ENCODE assay signal across 34 cellular contexts in the genomic region with DNA sequence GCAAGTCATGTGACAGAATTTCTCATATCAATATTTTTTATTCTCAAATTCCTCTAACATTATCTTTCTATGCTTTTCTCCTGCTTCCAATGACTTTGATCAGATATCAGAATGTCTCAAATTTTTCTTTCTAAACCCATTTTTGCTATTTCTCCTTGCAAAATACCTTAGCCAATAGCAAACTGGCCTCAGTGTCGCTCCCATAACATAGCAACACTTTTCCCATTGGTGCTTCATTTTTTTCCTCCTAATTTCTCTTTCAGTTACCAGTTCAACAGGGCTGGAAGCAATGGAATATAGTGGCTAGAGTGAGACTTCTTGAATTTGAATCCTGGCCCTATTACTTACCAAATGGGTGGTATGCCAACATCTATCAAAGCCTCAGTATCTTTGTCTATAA.
"Had no signal": no experiment of that assay in that cellular context is flagged by ENCODE, and none has a peak within 500 bp of the region (broad histone marks: within the 10 kb centered on the region; RNA-seq: fewer than 3 reads in every experiment).

No MANE protein-coding gene starts in this region.

- H3K27ac ChIP-seq: adrenal gland, body of pancreas, brain microvascular endothelial cell, breast epithelium, colonic mucosa, VCaP had no signal

- H3K27me3 ChIP-seq: adrenal gland, body of pancreas, brain microvascular endothelial cell, breast epithelium, colonic mucosa had no signal

- H3K4me1 Mint-ChIP-seq: activated B cell treated with CpG ODN at 0.5 μM for 24 hours; activated CD4-positive, alpha-beta T cell treated with anti-CD3 and anti-CD28 coated beads, Interleukin-2, amount 10 ng/mL, durations not matched to agents 24 days and 14 days; activated naive CD8-positive, alpha-beta T cell treated with anti-CD3 and anti-CD28 coated beads for 36 hours; activated T-helper 17 cell treated with anti-CD3 and anti-CD28 coated beads, Interleukin-2, amount 50 U/mL, for 72 hours had no signal

- H3K36me3 Mint-ChIP-seq: activated CD4-positive, alpha-beta memory T cell treated with anti-CD3 and anti-CD28 coated beads for 36 hours; activated naive CD4-positive, alpha-beta T cell treated with anti-CD3 and anti-CD28 coated beads, Interleukin-2, amount 50 U/mL, for 72 hours; activated naive CD8-positive, alpha-beta T cell treated with anti-CD3 and anti-CD28 coated beads for 36 hours had no signal

- H3K27me3 Mint-ChIP-seq: activated B cell treated with CpG ODN at 0.5 μM for 24 hours; activated CD4-positive, alpha-beta memory T cell treated with anti-CD3 and anti-CD28 coated beads for 36 hours; activated CD4-positive, alpha-beta T cell treated with anti-CD3 and anti-CD28 coated beads, Interleukin-2, amount 10 ng/mL, durations not matched to agents 24 days and 14 days; activated CD8-positive, alpha-beta T cell treated with anti-CD3 and anti-CD28 coated beads for 36 hours; activated naive CD8-positive, alpha-beta T cell treated with anti-CD3 and anti-CD28 coated beads for 36 hours; activated T-helper 17 cell treated with anti-CD3 and anti-CD28 coated beads, Interleukin-2, amount 50 U/mL, for 72 hours had no signal

- H3K9me3 Mint-ChIP-seq: activated CD4-positive, alpha-beta T cell treated with anti-CD3 and anti-CD28 coated beads, Interleukin-2, amount 10 ng/mL, durations not matched to agents 24 days and 14 days; activated CD8-positive, alpha-beta T cell treated with anti-CD3 and anti-CD28 coated beads for 36 hours; activated naive CD8-positive, alpha-beta T cell treated with anti-CD3 and anti-CD28 coated beads for 36 hours; activated T-helper 1 cell treated with anti-CD3 and anti-CD28 coated beads, Interleukin-12 subunit alpha, Interleukin-12 subunit beta, Interleukin-2, Interleukin-4 antibody, amounts not matched to agents 30 ng/mL and 10 ng/mL and 1 ng/mL, durations not matched to agents 14 hours and 24 hours and 36 hours had no signal

- DNase-seq: activated B cell treated with CpG ODN at 0.5 μM for 24 hours; activated CD4-positive, alpha-beta memory T cell treated with anti-CD3 and anti-CD28 coated beads for 36 hours; activated CD4-positive, alpha-beta T cell treated with anti-CD3 and anti-CD28 coated beads for 4 hours; activated CD4-positive, alpha-beta T cell treated with anti-CD3 and anti-CD28 coated beads, Interleukin-2, amount 10 ng/mL, durations not matched to agents 24 days and 14 days; activated CD4-positive, alpha-beta T cell treated with anti-CD3 and anti-CD28 coated beads, Interleukin-2, amount 50 U/mL, for 1 hour; activated CD4-positive, alpha-beta T cell treated with anti-CD3 and anti-CD28 coated beads, Interleukin-2, amount 50 U/mL, for 4 hours; activated CD4-positive, CD25-positive, alpha-beta regulatory T cell treated with anti-CD3 and anti-CD28 coated beads, Interleukin-2, amount 50 U/mL, for 72 hours; activated CD8-positive, alpha-beta memory T cell treated with anti-CD3 and anti-CD28 coated beads, Interleukin-2, amount 50 U/mL, for 4 hours; activated CD8-positive, alpha-beta T cell treated with anti-CD3 and anti-CD28 coated beads for 36 hours; activated effector memory CD4-positive, alpha-beta T cell treated with anti-CD3 and anti-CD28 coated beads, Interleukin-2, amount 50 U/mL, for 16 hours; activated gamma-delta T cell treated with Interleukin-2 at 50 U/mL for 16 hours; activated naive CD4-positive, alpha-beta T cell; activated naive CD4-positive, alpha-beta T cell treated with anti-CD3 and anti-CD28 coated beads for 36 hours; activated naive CD4-positive, alpha-beta T cell treated with anti-CD3 and anti-CD28 coated beads, Interleukin-2, amount 50 U/mL, for 16 hours; activated naive CD8-positive, alpha-beta T cell treated with anti-CD3 and anti-CD28 coated beads for 36 hours; activated T-cell treated with anti-CD3 and anti-CD28 coated beads for 4 hours; activated T-cell treated with anti-CD3 and anti-CD28 coated beads, Interleukin-2, amount 50 U/mL, for 1 hour; activated T-cell treated with anti-CD3 and anti-CD28 coated beads, Interleukin-2, amount 50 U/mL, for 4 hours; activated T-cell treated with anti-CD3 and anti-CD28 coated beads, Interleukin-2, amount 50 U/mL, for 72 hours; adrenal gland; amniotic stem cell; aorta; body of pancreas; brain microvascular endothelial cell; central memory CD4-positive, alpha-beta T cell; colonic mucosa; T-helper 2 cell; T-helper 9 cell had no signal

- H3K4me3 Mint-ChIP-seq: activated B cell treated with CpG ODN at 0.5 μM for 24 hours; activated CD4-positive, alpha-beta memory T cell treated with anti-CD3 and anti-CD28 coated beads for 36 hours; activated CD4-positive, alpha-beta T cell treated with anti-CD3 and anti-CD28 coated beads, Interleukin-2, amount 10 ng/mL, durations not matched to agents 24 days and 14 days; activated CD8-positive, alpha-beta T cell treated with anti-CD3 and anti-CD28 coated beads for 36 hours; activated naive CD4-positive, alpha-beta T cell treated with anti-CD3 and anti-CD28 coated beads for 36 hours; activated naive CD8-positive, alpha-beta T cell treated with anti-CD3 and anti-CD28 coated beads for 36 hours; activated T-cell treated with anti-CD3 and anti-CD28 coated beads, Interleukin-2, amount 50 U/mL, for 4 hours; activated T-cell treated with anti-CD3 and anti-CD28 coated beads, Interleukin-2, amount 50 U/mL, for 72 hours; activated T-helper 1 cell treated with anti-CD3 and anti-CD28 coated beads, Interleukin-12 subunit alpha, Interleukin-12 subunit beta, Interleukin-2, Interleukin-4 antibody, amounts not matched to agents 30 ng/mL and 10 ng/mL and 1 ng/mL, durations not matched to agents 14 hours and 24 hours and 36 hours; activated T-helper 17 cell treated with anti-CD3 and anti-CD28 coated beads, Interleukin-2, amount 50 U/mL, for 72 hours; T-helper 2 cell treated with Interferon-gamma antibody and Interleukin-4, amounts not matched to agents 5 μg/mL and 100 μg/mL, for 36 hours had no signal

- H3K9me3 ChIP-seq: adrenal gland, body of pancreas, breast epithelium, colonic mucosa had no signal

- H3K4me1 ChIP-seq: adrenal gland, body of pancreas, breast epithelium, colonic mucosa had no signal

- H3K27ac Mint-ChIP-seq: activated B cell treated with CpG ODN at 0.5 μM for 24 hours; activated CD4-positive, alpha-beta memory T cell treated with anti-CD3 and anti-CD28 coated beads for 36 hours; activated CD4-positive, alpha-beta T cell treated with anti-CD3 and anti-CD28 coated beads, Interleukin-2, amount 10 ng/mL, durations not matched to agents 24 days and 14 days; activated CD8-positive, alpha-beta T cell treated with anti-CD3 and anti-CD28 coated beads for 36 hours; activated naive CD4-positive, alpha-beta T cell treated with anti-CD3 and anti-CD28 coated beads for 36 hours; activated naive CD4-positive, alpha-beta T cell treated with anti-CD3 and anti-CD28 coated beads, Interleukin-2, amount 50 U/mL, for 72 hours; activated naive CD8-positive, alpha-beta T cell treated with anti-CD3 and anti-CD28 coated beads for 36 hours; activated T-cell treated with anti-CD3 and anti-CD28 coated beads, Interleukin-2, amount 50 U/mL, for 72 hours; activated T-helper 1 cell treated with anti-CD3 and anti-CD28 coated beads, Interleukin-12 subunit alpha, Interleukin-12 subunit beta, Interleukin-2, Interleukin-4 antibody, amounts not matched to agents 30 ng/mL and 10 ng/mL and 1 ng/mL, durations not matched to agents 14 hours and 24 hours and 36 hours; activated T-helper 17 cell treated with anti-CD3 and anti-CD28 coated beads, Interleukin-2, amount 50 U/mL, for 72 hours; T-helper 2 cell treated with Interferon-gamma antibody and Interleukin-4, amounts not matched to agents 5 μg/mL and 100 μg/mL, for 36 hours had no signal

- H3K4me3 ChIP-seq: adrenal gland, body of pancreas, breast epithelium, colonic mucosa had no signal

- ATAC-seq: activated CD8-positive, alpha-beta T cell treated with anti-CD3 and anti-CD28 coated beads for 36 hours; activated naive CD4-positive, alpha-beta T cell treated with anti-CD3 and anti-CD28 coated beads, Interleukin-2, amount 50 U/mL, for 72 hours; activated T-cell treated with anti-CD3 and anti-CD28 coated beads, Interleukin-2, amount 50 U/mL, for 4 hours; activated T-cell treated with anti-CD3 and anti-CD28 coated beads, Interleukin-2, amount 50 U/mL, for 72 hours; activated T-helper 17 cell treated with anti-CD3 and anti-CD28 coated beads, Interleukin-2, amount 50 U/mL, for 72 hours; body of pancreas had no signal

- H3K36me3 ChIP-seq: adrenal gland, brain microvascular endothelial cell, breast epithelium, colonic mucosa had no signal
